8 cellular contexts compared by ENCODE assay signal in genomic region chr18:22983175-22983574, GRCh38. TPM values are rescaled to one million over a fixed set of nuclear protein-coding genes. Genes with fewer than 3 reads are reported as not detected.
DNase-seq lines count a peak whose midpoint lies in the region; ATAC-seq and TF ChIP-seq lines count a peak whose summit lies in the region.

No MANE protein-coding gene starts in this region.

- ATAC-seq in natural killer cell (peak in 1 of 3 donors; percentile 52), HG02884 (IDR thresholded peaks at IDR 0.05; ENCODE audit: unreplicated experiment) (no peak), GM21526 (IDR thresholded peaks at IDR 0.05; ENCODE audit: low FRiP score, unreplicated experiment) (no peak)
- no peak for ATAC-seq in natural killer cell treated with Interleukin-12 subunit alpha and Interleukin-12 subunit beta and Interleukin-15 and Interleukin-18, amount 100 ng/mL, for 72 hours
- no peak for ATAC-seq in activated CD4-positive, alpha-beta T cell treated with anti-CD3 and anti-CD28 coated beads for 36 hours

- intact Hi-C loops in natural killer cell (cut with micrococcal nuclease): loop anchor here (1.0 kb wide), 3 partner anchors 53 to 184 kb away; no protein-coding TSS in a partner anchor
- intact Hi-C loops in OCI-LY7 (cut with micrococcal nuclease; ENCODE audit: unreplicated experiment): loop anchor here (2.0 kb wide), 2 partner anchors 50 to 184 kb away; partner anchors contain the start of gene RBBP8
- intact Hi-C loops in activated CD4-positive, alpha-beta T cell treated with anti-CD3 and anti-CD28 coated beads for 36 hours (cut with DNase I, micrococcal nuclease): loop anchor here (1.0 to 2.0 kb wide), 4 partner anchors 53 to 184 kb away; no protein-coding TSS in a partner anchor

- no TSS peak for BruUV-seq in OCI-LY7 (replicated peaks; lab: Mats Ljungman, UMichigan)

- H2AFZ ChIP-seq in OCI-LY7 (ENCODE audit: low read length): no peak overlapping the region

- H3K27me3 Mint-ChIP-seq in natural killer cell (ENCODE audit: low read depth in 2 of 2): no peaks in the 10 kb centered on the region
- no peaks in the 10 kb centered on the region for H3K27me3 Mint-ChIP-seq in natural killer cell treated with Interleukin-12 subunit alpha and Interleukin-12 subunit beta and Interleukin-15 and Interleukin-18, amount 100 ng/mL, for 72 hours
- no peaks in the 10 kb centered on the region for H3K27me3 Mint-ChIP-seq in activated CD4-positive, alpha-beta T cell treated with anti-CD3 and anti-CD28 coated beads for 36 hours

- peak; percentile 59 for TF ChIP-seq CTCF in natural killer cell (IDR thresholded peaks at IDR 0.05)
- TF ChIP-seq CTCF in OCI-LY7 (conservative IDR thresholded peaks at IDR 0.05; ENCODE audit: low read length): peak; percentile 81
- TF ChIP-seq CTCF in retinal pigment epithelial cell (conservative IDR thresholded peaks at IDR 0.05; ENCODE audit: low read depth, low read length): peak; percentile 42

- no peak overlapping the region for H3K4me2 ChIP-seq in OCI-LY7 (ENCODE audit: low read length)

- no peak for TF ChIP-seq POLR2A in erythroblast (IDR thresholded peaks at IDR 0.05; ENCODE audit: low read length)

- H3K4me3 Mint-ChIP-seq in natural killer cell: no peak overlapping the region
- no peak overlapping the region for H3K4me3 Mint-ChIP-seq in natural killer cell treated with Interleukin-12 subunit alpha and Interleukin-12 subunit beta and Interleukin-15 and Interleukin-18, amount 100 ng/mL, for 72 hours
- H3K4me3 Mint-ChIP-seq in activated CD4-positive, alpha-beta T cell treated with anti-CD3 and anti-CD28 coated beads for 36 hours: no peak overlapping the region

- CTCF ChIA-PET in OCI-LY7 (lab: Charles Lee; ENCODE audit: unreplicated experiment): no interaction called here
- CTCF ChIA-PET in activated CD4-positive, alpha-beta T cell treated with anti-CD3 and anti-CD28 coated beads for 36 hours (lab: Charles Lee): interaction anchor here (0.7 to 4.9 kb wide), 11 partner anchors 9 to 184 kb away, joined by 3 to 30 read pairs (median 6); no protein-coding TSS in a partner anchor

- H3K4me3 ChIP-seq in OCI-LY7 (ENCODE audit: low read depth, low read length, poor library complexity, severe bottlenecking) (no peak overlapping the region), retinal pigment epithelial cell (ENCODE audit: low read length) (no peak overlapping the region)

- H3K4me1 Mint-ChIP-seq in natural killer cell: no peaks in the 10 kb centered on the region
- H3K4me1 Mint-ChIP-seq in natural killer cell treated with Interleukin-12 subunit alpha and Interleukin-12 subunit beta and Interleukin-15 and Interleukin-18, amount 100 ng/mL, for 72 hours (ENCODE audit: low read depth in 2 of 2): peaks cover 0 to 6% of the 10 kb centered on the region in 2 donors
- H3K4me1 Mint-ChIP-seq in activated CD4-positive, alpha-beta T cell treated with anti-CD3 and anti-CD28 coated beads for 36 hours: peaks cover 7% of the 10 kb centered on the region

- DNase-seq in natural killer cell (no peak), OCI-LY7 (ENCODE audit: low spot score) (peak; percentile 40), erythroblast (lab: John Stamatoyannopoulos, UW) (peak; percentile 55 to 63), retinal pigment epithelial cell (ENCODE audit: low read depth) (no peak)
- no peak for DNase-seq in natural killer cell treated with Interleukin-12 subunit alpha and Interleukin-12 subunit beta and Interleukin-15 and Interleukin-18, amount 100 ng/mL, for 72 hours (ENCODE audit: low spot score)
- DNase-seq in activated CD4-positive, alpha-beta T cell treated with anti-CD3 and anti-CD28 coated beads for 36 hours: no peak

- POLR2A ChIA-PET in OCI-LY7 (lab: Charles Lee): interaction anchor here (0.6 to 1.6 kb wide), 4 partner anchors 9 to 50 kb away, joined by 3 to 6 read pairs (median 4); partner anchors contain the start of gene RBBP8
- POLR2A ChIA-PET in activated CD4-positive, alpha-beta T cell treated with anti-CD3 and anti-CD28 coated beads for 36 hours (lab: Charles Lee): interaction anchor here (0.6 kb wide), 1 partner anchor 36 kb away, joined by 3 read pairs; no protein-coding TSS in a partner anchor

- no peaks in the 10 kb centered on the region for H3K9me2 ChIP-seq in OCI-LY7 (ENCODE audit: insufficient read depth, low read length)

- H3K9me3 ChIP-seq in OCI-LY7 (ENCODE audit: low read length): no peaks in the 10 kb centered on the region

- 0 out of 2 replicates have a peak, but pooled peaks cover 5% of the 10 kb centered on the region for H4K20me1 ChIP-seq in OCI-LY7 (ENCODE audit: insufficient read depth, low read length)

- H3K36me3 ChIP-seq in OCI-LY7 (ENCODE audit: insufficient read depth, low read length): peaks cover 91% of the 10 kb centered on the region

- H3K36me3 Mint-ChIP-seq in natural killer cell: no peaks in the 10 kb centered on the region
- H3K36me3 Mint-ChIP-seq in natural killer cell treated with Interleukin-12 subunit alpha and Interleukin-12 subunit beta and Interleukin-15 and Interleukin-18, amount 100 ng/mL, for 72 hours: peaks cover 17% of the 10 kb centered on the region
- H3K36me3 Mint-ChIP-seq in activated CD4-positive, alpha-beta T cell treated with anti-CD3 and anti-CD28 coated beads for 36 hours (ENCODE audit: low read depth): peaks cover 34% of the 10 kb centered on the region

- no peak overlapping the region for H3K27ac Mint-ChIP-seq in natural killer cell
- H3K27ac Mint-ChIP-seq in natural killer cell treated with Interleukin-12 subunit alpha and Interleukin-12 subunit beta and Interleukin-15 and Interleukin-18, amount 100 ng/mL, for 72 hours: no peak overlapping the region
- no peak overlapping the region for H3K27ac Mint-ChIP-seq in activated CD4-positive, alpha-beta T cell treated with anti-CD3 and anti-CD28 coated beads for 36 hours

- peaks cover 6% of the 10 kb centered on the region for H3K4me1 ChIP-seq in OCI-LY7 (ENCODE audit: insufficient read depth, low read length, poor library complexity, severe bottlenecking)

- no peaks in the 10 kb centered on the region for H3K9me3 Mint-ChIP-seq in natural killer cell
- H3K9me3 Mint-ChIP-seq in natural killer cell treated with Interleukin-12 subunit alpha and Interleukin-12 subunit beta and Interleukin-15 and Interleukin-18, amount 100 ng/mL, for 72 hours: no peaks in the 10 kb centered on the region
- H3K9me3 Mint-ChIP-seq in activated CD4-positive, alpha-beta T cell treated with anti-CD3 and anti-CD28 coated beads for 36 hours (ENCODE audit: low read depth): no peaks in the 10 kb centered on the region

- no peak overlapping the region for H3K27ac ChIP-seq in OCI-LY7 (ENCODE audit: low read depth, low read length, poor library complexity, severe bottlenecking)

- no peaks in the 10 kb centered on the region for H3K79me2 ChIP-seq in OCI-LY7 (ENCODE audit: insufficient read depth, low read depth, low read length)

RNA-seq across cellular contexts. Expression of gene RBBP8, which starts 50.0 kb away (rescaled TPM):
- total RNA-seq in natural killer cell (10 to 100 TPM; 11.6 to 18.7 (median 12.1) TPM), OCI-LY7 (2022) (85.3 and 86.0 TPM in 2 replicates)
- 10 to 100 TPM; 32.2 to 73.9 TPM for total RNA-seq in natural killer cell treated with Interleukin-12 subunit alpha and Interleukin-12 subunit beta and Interleukin-15 and Interleukin-18, amount 100 ng/mL, for 72 hours
- 51.0 and 57.8 TPM in 2 replicates for total RNA-seq in OCI-LY7 (2014; rRNA removed; shearing (Covaris generic))
- 100 to 1,000 TPM in 1 of 2 experiments, 10 to 100 TPM in 1; 74.3 to 101 TPM for total RNA-seq in activated CD4-positive, alpha-beta T cell treated with anti-CD3 and anti-CD28 coated beads for 36 hours

Comparison
In these comparisons a context has a peak if more than half of its experiments do, and no peak if none do; other contexts are left out.
1. DNase-seq: peak in OCI-LY7 (single experiment) and erythroblast (2 of 2); none in natural killer cell (single experiment), natural killer cell treated with Interleukin-12 subunit alpha and Interleukin-12 subunit beta and Interleukin-15 and Interleukin-18, amount 100 ng/mL, for 72 hours (single experiment), retinal pigment epithelial cell (single experiment) and activated CD4-positive, alpha-beta T cell treated with anti-CD3 and anti-CD28 coated beads for 36 hours (single experiment).
2. Peak in every context shown above with its lines, with median percentiles within 50 percentile points of each other: CTCF ChIP-seq.